In the genomic region with DNA sequence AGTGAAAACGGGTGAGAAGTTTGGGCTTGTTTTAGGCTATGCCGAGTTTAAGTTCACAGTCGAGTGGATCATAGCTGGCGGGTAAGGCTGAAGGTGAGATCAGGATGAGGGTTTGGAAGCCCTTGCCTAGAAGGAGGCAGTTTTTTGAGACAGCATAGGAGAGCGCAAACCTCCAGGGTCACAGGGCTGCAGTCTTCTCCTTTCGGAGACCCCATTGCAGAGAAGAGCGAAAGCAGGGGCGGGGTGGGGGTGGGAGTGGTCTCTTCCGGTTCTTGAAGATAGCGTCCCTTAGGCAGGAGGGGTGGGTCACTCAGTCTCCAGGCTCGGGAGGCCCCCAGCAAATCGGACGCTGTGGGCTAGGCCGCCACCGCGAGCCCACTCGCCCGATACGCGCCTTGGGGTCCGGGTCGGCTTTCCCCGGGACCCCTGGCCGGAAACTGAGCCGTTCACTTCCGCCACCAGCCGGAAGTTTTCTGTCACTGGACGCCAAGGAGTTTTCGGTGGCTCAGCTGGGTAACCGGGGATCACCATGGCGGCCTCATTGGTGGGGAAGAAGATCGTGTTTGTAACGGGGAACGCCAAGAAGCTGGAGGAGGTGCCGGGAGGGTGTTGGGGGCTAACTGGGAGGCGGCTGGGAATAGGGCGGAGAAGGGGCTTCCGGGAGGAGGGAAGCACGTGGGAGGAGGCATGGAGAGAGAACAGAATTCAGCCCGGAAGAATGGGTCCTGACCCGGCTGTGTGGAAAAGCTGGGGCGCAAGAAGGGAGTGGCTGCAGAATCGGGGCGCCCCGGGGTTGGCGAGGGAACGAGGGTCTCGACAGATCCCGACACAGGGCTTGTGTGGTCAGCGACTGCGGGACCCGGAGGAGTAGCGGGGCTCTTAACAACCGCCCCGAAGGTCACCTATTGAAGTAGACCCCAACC, we compare ENCODE assay signal across 1 cellular context.
TF ChIP-seq lines count a peak whose summit lies in the region.

A gene (plus strand): TSS at position 476 of the 923 bp plus-strand sequence. CDS start 54 bp downstream, at position 530.

TF ChIP-seq in K562, 482 proteins besides CTCF, POLR2A, EP300 and RAD21 (continued from another document and continues in another):
- TF ChIP-seq ZNF324 (CRISPR knock-in tag; IDR thresholded peaks at IDR 0.05) = no peak
- TF ChIP-seq ZNF584 (CRISPR knock-in tag; IDR thresholded peaks at IDR 0.05; ENCODE audit: low read depth) = no peak
- TF ChIP-seq, protein P1, sequence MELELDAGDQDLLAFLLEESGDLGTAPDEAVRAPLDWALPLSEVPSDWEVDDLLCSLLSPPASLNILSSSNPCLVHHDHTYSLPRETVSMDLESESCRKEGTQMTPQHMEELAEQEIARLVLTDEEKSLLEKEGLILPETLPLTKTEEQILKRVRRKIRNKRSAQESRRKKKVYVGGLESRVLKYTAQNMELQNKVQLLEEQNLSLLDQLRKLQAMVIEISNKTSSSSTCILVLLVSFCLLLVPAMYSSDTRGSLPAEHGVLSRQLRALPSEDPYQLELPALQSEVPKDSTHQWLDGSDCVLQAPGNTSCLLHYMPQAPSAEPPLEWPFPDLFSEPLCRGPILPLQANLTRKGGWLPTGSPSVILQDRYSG (tag; conservative IDR thresholded peaks at IDR 0.05; ENCODE audit: low read depth) = no peak
- TF ChIP-seq ZFP36 (IDR thresholded peaks at IDR 0.05; ENCODE audit: low read depth, low read length, partially characterized antibody) = no peak
- TF ChIP-seq ETV1 (tag; conservative IDR thresholded peaks at IDR 0.05; ENCODE audit: low read depth) = peak; percentile 43; the same call in 1 of the 2 replicates
- peak; percentile 89; the same call in 1 of the 2 replicates for TF ChIP-seq ZBTB7A (IDR thresholded peaks at IDR 0.05; ENCODE audit: borderline replicate concordance, control insufficient read depth, low read depth, low read length)
- no peak for TF ChIP-seq RBM15 (IDR thresholded peaks at IDR 0.05; ENCODE audit: insufficient read depth, low read length)
- TF ChIP-seq, protein P2, sequence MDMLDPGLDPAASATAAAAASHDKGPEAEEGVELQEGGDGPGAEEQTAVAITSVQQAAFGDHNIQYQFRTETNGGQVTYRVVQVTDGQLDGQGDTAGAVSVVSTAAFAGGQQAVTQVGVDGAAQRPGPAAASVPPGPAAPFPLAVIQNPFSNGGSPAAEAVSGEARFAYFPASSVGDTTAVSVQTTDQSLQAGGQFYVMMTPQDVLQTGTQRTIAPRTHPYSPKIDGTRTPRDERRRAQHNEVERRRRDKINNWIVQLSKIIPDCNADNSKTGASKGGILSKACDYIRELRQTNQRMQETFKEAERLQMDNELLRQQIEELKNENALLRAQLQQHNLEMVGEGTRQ (CRISPR knock-in tag; IDR thresholded peaks at IDR 0.05) = no peak
- TF ChIP-seq TAF1 (IDR thresholded peaks at IDR 0.05; ENCODE audit: control insufficient read depth, extremely low read depth, insufficient read depth, low read length, severe bottlenecking) = peak; percentile 53
- TF ChIP-seq RBM17 (IDR thresholded peaks at IDR 0.05; ENCODE audit: borderline replicate concordance, low read depth, low read length) = no peak
- TF ChIP-seq C11orf30 (IDR thresholded peaks at IDR 0.05; ENCODE audit: low read depth) = peak; percentile 69
- TF ChIP-seq SAFB2 (IDR thresholded peaks at IDR 0.05; ENCODE audit: borderline replicate concordance, low read depth, low read length, severe bottlenecking) = no peak
- TF ChIP-seq MTA1 (IDR thresholded peaks at IDR 0.05; ENCODE audit: borderline replicate concordance) = 0 out of 2 replicates have a peak, but pooled peaks have one; percentile 16
- TF ChIP-seq ZNF311 (CRISPR knock-in tag; IDR thresholded peaks at IDR 0.05) = no peak
- TF ChIP-seq E2F3 (CRISPR knock-in tag; IDR thresholded peaks at IDR 0.05) = no peak
- TF ChIP-seq, protein P3, sequence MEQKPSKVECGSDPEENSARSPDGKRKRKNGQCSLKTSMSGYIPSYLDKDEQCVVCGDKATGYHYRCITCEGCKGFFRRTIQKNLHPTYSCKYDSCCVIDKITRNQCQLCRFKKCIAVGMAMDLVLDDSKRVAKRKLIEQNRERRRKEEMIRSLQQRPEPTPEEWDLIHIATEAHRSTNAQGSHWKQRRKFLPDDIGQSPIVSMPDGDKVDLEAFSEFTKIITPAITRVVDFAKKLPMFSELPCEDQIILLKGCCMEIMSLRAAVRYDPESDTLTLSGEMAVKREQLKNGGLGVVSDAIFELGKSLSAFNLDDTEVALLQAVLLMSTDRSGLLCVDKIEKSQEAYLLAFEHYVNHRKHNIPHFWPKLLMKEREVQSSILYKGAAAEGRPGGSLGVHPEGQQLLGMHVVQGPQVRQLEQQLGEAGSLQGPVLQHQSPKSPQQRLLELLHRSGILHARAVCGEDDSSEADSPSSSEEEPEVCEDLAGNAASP (IDR thresholded peaks at IDR 0.05) = no peak
- TF ChIP-seq, protein P4, sequence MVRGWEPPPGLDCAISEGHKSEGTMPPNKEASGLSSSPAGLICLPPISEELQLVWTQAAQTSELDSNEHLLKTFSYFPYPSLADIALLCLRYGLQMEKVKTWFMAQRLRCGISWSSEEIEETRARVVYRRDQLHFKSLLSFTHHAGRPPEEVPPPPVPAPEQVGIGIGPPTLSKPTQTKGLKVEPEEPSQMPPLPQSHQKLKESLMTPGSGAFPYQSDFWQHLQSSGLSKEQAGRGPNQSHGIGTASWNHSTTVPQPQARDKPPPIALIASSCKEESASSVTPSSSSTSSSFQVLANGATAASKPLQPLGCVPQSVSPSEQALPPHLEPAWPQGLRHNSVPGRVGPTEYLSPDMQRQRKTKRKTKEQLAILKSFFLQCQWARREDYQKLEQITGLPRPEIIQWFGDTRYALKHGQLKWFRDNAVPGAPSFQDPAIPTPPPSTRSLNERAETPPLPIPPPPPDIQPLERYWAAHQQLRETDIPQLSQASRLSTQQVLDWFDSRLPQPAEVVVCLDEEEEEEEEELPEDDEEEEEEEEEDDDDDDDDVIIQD (CRISPR knock-in tag; IDR thresholded peaks at IDR 0.05) = no peak
- peak; percentile 63; the same call in 1 of the 2 replicates for TF ChIP-seq EHMT2 (IDR thresholded peaks at IDR 0.05)
- TF ChIP-seq RBM25 (IDR thresholded peaks at IDR 0.05; ENCODE audit: low read depth, low read length, severe bottlenecking) = no peak
- no peak for TF ChIP-seq ZNF696 (CRISPR knock-in tag; conservative IDR thresholded peaks at IDR 0.05)
- no peak for TF ChIP-seq GTF2A2 (tag; IDR thresholded peaks at IDR 0.05)
- no peak for TF ChIP-seq SNRNP70 (optimal IDR thresholded peaks at IDR 0.05; ENCODE audit: low read depth, low read length)
- TF ChIP-seq, protein P5, sequence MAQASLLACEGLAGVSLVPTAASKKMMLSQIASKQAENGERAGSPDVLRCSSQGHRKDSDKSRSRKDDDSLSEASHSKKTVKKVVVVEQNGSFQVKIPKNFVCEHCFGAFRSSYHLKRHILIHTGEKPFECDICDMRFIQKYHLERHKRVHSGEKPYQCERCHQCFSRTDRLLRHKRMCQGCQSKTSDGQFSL (CRISPR knock-in tag; IDR thresholded peaks at IDR 0.05) = no peak
- TF ChIP-seq, protein P5 (tag; IDR thresholded peaks at IDR 0.05) = no peak
- TF ChIP-seq, protein P6, sequence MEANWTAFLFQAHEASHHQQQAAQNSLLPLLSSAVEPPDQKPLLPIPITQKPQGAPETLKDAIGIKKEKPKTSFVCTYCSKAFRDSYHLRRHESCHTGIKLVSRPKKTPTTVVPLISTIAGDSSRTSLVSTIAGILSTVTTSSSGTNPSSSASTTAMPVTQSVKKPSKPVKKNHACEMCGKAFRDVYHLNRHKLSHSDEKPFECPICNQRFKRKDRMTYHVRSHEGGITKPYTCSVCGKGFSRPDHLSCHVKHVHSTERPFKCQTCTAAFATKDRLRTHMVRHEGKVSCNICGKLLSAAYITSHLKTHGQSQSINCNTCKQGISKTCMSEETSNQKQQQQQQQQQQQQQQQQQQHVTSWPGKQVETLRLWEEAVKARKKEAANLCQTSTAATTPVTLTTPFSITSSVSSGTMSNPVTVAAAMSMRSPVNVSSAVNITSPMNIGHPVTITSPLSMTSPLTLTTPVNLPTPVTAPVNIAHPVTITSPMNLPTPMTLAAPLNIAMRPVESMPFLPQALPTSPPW (CRISPR knock-in tag; IDR thresholded peaks at IDR 0.05) = peak; percentile 33; the same call in 1 of the 2 replicates
- no peak for TF ChIP-seq KAT7 (CRISPR knock-in tag; IDR thresholded peaks at IDR 0.05; ENCODE audit: borderline replicate concordance)
- TF ChIP-seq JUN (IDR thresholded peaks at IDR 0.05; ENCODE audit: borderline replicate concordance, low read depth, low read length) = no peak
- TF ChIP-seq JUN (CRISPR knock-in tag; IDR thresholded peaks at IDR 0.05; ENCODE audit: borderline replicate concordance) = no peak
- TF ChIP-seq DPF2 (IDR thresholded peaks at IDR 0.05) = no peak
- TF ChIP-seq, protein P7, sequence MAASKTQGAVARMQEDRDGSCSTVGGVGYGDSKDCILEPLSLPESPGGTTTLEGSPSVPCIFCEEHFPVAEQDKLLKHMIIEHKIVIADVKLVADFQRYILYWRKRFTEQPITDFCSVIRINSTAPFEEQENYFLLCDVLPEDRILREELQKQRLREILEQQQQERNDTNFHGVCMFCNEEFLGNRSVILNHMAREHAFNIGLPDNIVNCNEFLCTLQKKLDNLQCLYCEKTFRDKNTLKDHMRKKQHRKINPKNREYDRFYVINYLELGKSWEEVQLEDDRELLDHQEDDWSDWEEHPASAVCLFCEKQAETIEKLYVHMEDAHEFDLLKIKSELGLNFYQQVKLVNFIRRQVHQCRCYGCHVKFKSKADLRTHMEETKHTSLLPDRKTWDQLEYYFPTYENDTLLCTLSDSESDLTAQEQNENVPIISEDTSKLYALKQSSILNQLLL (CRISPR knock-in tag; IDR thresholded peaks at IDR 0.05; ENCODE audit: borderline replicate concordance) = no peak
- peak; percentile 78; the same call in 1 of the 2 replicates for TF ChIP-seq ELF1 (tag; IDR thresholded peaks at IDR 0.05)
- no peak for TF ChIP-seq ADNP (tag; IDR thresholded peaks at IDR 0.05)
- TF ChIP-seq HDAC1 (IDR thresholded peaks at IDR 0.05) = peak in 1 of 2 experiments; percentile 97; a peak in 2 of 4 replicates
- TF ChIP-seq SMARCB1 (IDR thresholded peaks at IDR 0.05; ENCODE audit: insufficient read length, low read depth) = no peak
- TF ChIP-seq CHD2 (IDR thresholded peaks at IDR 0.05; ENCODE audit: low read depth, low read length) = no peak
- TF ChIP-seq CBX1 (IDR thresholded peaks at IDR 0.05; ENCODE audit: low read depth) = no peak
- TF ChIP-seq MECOM (CRISPR knock-in tag; IDR thresholded peaks at IDR 0.05) = no peak
- no peak for TF ChIP-seq CBX5 (IDR thresholded peaks at IDR 0.05; ENCODE audit: borderline replicate concordance, low read depth)
- TF ChIP-seq, protein P8, sequence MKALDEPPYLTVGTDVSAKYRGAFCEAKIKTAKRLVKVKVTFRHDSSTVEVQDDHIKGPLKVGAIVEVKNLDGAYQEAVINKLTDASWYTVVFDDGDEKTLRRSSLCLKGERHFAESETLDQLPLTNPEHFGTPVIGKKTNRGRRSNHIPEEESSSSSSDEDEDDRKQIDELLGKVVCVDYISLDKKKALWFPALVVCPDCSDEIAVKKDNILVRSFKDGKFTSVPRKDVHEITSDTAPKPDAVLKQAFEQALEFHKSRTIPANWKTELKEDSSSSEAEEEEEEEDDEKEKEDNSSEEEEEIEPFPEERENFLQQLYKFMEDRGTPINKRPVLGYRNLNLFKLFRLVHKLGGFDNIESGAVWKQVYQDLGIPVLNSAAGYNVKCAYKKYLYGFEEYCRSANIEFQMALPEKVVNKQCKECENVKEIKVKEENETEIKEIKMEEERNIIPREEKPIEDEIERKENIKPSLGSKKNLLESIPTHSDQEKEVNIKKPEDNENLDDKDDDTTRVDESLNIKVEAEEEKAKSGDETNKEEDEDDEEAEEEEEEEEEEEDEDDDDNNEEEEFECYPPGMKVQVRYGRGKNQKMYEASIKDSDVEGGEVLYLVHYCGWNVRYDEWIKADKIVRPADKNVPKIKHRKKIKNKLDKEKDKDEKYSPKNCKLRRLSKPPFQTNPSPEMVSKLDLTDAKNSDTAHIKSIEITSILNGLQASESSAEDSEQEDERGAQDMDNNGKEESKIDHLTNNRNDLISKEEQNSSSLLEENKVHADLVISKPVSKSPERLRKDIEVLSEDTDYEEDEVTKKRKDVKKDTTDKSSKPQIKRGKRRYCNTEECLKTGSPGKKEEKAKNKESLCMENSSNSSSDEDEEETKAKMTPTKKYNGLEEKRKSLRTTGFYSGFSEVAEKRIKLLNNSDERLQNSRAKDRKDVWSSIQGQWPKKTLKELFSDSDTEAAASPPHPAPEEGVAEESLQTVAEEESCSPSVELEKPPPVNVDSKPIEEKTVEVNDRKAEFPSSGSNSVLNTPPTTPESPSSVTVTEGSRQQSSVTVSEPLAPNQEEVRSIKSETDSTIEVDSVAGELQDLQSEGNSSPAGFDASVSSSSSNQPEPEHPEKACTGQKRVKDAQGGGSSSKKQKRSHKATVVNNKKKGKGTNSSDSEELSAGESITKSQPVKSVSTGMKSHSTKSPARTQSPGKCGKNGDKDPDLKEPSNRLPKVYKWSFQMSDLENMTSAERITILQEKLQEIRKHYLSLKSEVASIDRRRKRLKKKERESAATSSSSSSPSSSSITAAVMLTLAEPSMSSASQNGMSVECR (CRISPR knock-in tag; IDR thresholded peaks at IDR 0.05) = peak; percentile 32; the same call in 1 of the 2 replicates
- TF ChIP-seq EGR1 (conservative IDR thresholded peaks at IDR 0.05) = peak; percentile 16; the same call in 1 of the 2 replicates
- peak; percentile 62 for TF ChIP-seq POLR2AphosphoS5 (IDR thresholded peaks at IDR 0.05; ENCODE audit: control insufficient read depth, insufficient read depth, low read depth, low read length)
- TF ChIP-seq NONO (IDR thresholded peaks at IDR 0.05; ENCODE audit: low read depth in 2 of 2, low read length in 1 of 2) = no peak
- TF ChIP-seq TGIF2 (CRISPR knock-in tag; IDR thresholded peaks at IDR 0.05) = no peak
- no peak for TF ChIP-seq KAT8 (IDR thresholded peaks at IDR 0.05; ENCODE audit: low read depth)
- TF ChIP-seq SAFB (IDR thresholded peaks at IDR 0.05; ENCODE audit: borderline replicate concordance, low read depth, low read length) = no peak
- TF ChIP-seq SETDB1 (IDR thresholded peaks at IDR 0.05; ENCODE audit: low read length) = no peak
- peak in 1 of 2 experiments; percentile 65; a peak in 1 of 4 replicates for TF ChIP-seq ETV6 (IDR thresholded peaks at IDR 0.05; ENCODE audit: borderline replicate concordance in 1 of 2, low read depth in 2 of 2, low read length in 1 of 2)
- TF ChIP-seq ETV6 (CRISPR knock-in tag; IDR thresholded peaks at IDR 0.05; ENCODE audit: borderline replicate concordance) = no peak
- no peak for TF ChIP-seq KDM2B (CRISPR knock-in tag; IDR thresholded peaks at IDR 0.05)
